16 cellular contexts compared by ENCODE assay signal in genomic region chr2:120938132-120938771, GRCh38.
DNase-seq lines count a peak whose midpoint lies in the region; ATAC-seq, FAIRE-seq and TF ChIP-seq lines count a peak whose summit lies in the region.
"Had no signal": no experiment of that assay in that cellular context is flagged by ENCODE, and none has a peak within 500 bp of the region (broad histone marks: within the 10 kb centered on the region; RNA-seq: fewer than 3 reads in every experiment).

No MANE protein-coding gene starts in this region.

- no peaks in the 10 kb centered on the region for H3K27me3 Mint-ChIP-seq in natural killer cell treated with Interleukin-12 subunit alpha and Interleukin-12 subunit beta and Interleukin-15 and Interleukin-18, amount 100 ng/mL, for 72 hours
- H3K27me3 Mint-ChIP-seq in neural progenitor cell (ENCODE audit: insufficient read depth, low read depth): peaks cover 2% of the 10 kb centered on the region
- H3K27me3 Mint-ChIP-seq: dendritic cell treated with granulocyte-macrophage colony-stimulating factor and Interleukin-4, amounts not matched to agents 40 ng/mL and 50 ng/mL, for 4 days had no signal

- H3K4me3 ChIP-seq in fibroblast of villous mesenchyme (ENCODE audit: low read depth, low read length) (peak overlapping the region; percentile 16), skeletal muscle satellite cell (ENCODE audit: low read length) (no peak overlapping the region), adrenal gland (no peak overlapping the region), neural progenitor cell (no peak overlapping the region)
- H3K4me3 ChIP-seq: BLaER1 treated with 17β-estradiol and CSF1 and Interleukin-3, amounts not matched to agents 10 nM and 100 nM; prostate gland had no signal

- H3K27ac Mint-ChIP-seq in natural killer cell treated with Interleukin-12 subunit alpha and Interleukin-12 subunit beta and Interleukin-15 and Interleukin-18, amount 100 ng/mL, for 72 hours: no peak overlapping the region
- no peak overlapping the region for H3K27ac Mint-ChIP-seq in neural progenitor cell
- H3K27ac Mint-ChIP-seq: dendritic cell treated with granulocyte-macrophage colony-stimulating factor and Interleukin-4, amounts not matched to agents 40 ng/mL and 50 ng/mL, for 4 days had no signal

- H3K4me1 ChIP-seq in skeletal muscle satellite cell (ENCODE audit: control insufficient read depth, insufficient read depth, low read length) (peaks cover 89% of the 10 kb centered on the region), adrenal gland (replicated peaks in 1 of 2) (peaks cover 17 to 24% of the 10 kb centered on the region in 2 donors), neural progenitor cell (peaks cover 10% of the 10 kb centered on the region)

- no peaks in the 10 kb centered on the region for H3K27me3 ChIP-seq in skeletal muscle satellite cell (ENCODE audit: control insufficient read depth, insufficient read depth, low read length)
- H3K27me3 ChIP-seq in adrenal gland: no peaks in the 10 kb centered on the region
- H3K27me3 ChIP-seq in neural progenitor cell: no peaks in the 10 kb centered on the region
- H3K27me3 ChIP-seq: BLaER1 treated with 17β-estradiol and CSF1 and Interleukin-3, amounts not matched to agents 10 nM and 100 nM had no signal

- H3K4me2 ChIP-seq in skeletal muscle satellite cell (ENCODE audit: low read length) (peak overlapping the region; percentile 1), neural progenitor cell (no peak overlapping the region)
- H3K4me2 ChIP-seq: BLaER1 treated with 17β-estradiol and CSF1 and Interleukin-3, amounts not matched to agents 10 nM and 100 nM had no signal

- DNase-seq in HTR-8/SVneo (ENCODE audit: insufficient read length, low spot score): no peak
- peak; percentile 95 for DNase-seq in fibroblast of villous mesenchyme (ENCODE audit: low read depth)
- DNase-seq in natural killer cell treated with Interleukin-12 subunit alpha and Interleukin-12 subunit beta and Interleukin-15 and Interleukin-18, amount 100 ng/mL, for 72 hours (ENCODE audit: low spot score): no peak
- no peak for DNase-seq in adrenal gland
- no peak for DNase-seq in DMS79 treated with DMSO at 0.1 percent for 48 hours (lab: John Stamatoyannopoulos, UW)
- no peak for DNase-seq in neural progenitor cell (ENCODE audit: low spot score)
- DNase-seq: activated CD4-positive, alpha-beta T cell treated with anti-CD3 and anti-CD28 coated beads for 4 hours; NCI-H1048; NCI-H2171 treated with DMSO at 0.1 percent for 48 hours; stimulated activated CD4-positive, alpha-beta T cell treated with anti-CD3 and anti-CD28 coated beads, Interleukin-1b, Interleukin-23, amount 100 ng/mL, for 48 hours; stimulated activated CD8-positive, alpha-beta memory T cell treated with anti-CD3 and anti-CD28 coated beads, Interleukin-4, amount 100 ng/mL, for 48 hours had no signal

- H3K27ac ChIP-seq in adrenal gland: peak overlapping the region in 2 of 5 donors; percentile 3 to 63
- H3K27ac ChIP-seq in neural progenitor cell: no peak overlapping the region
- H3K27ac ChIP-seq: BLaER1 treated with 17β-estradiol and CSF1 and Interleukin-3, amounts not matched to agents 10 nM and 100 nM; prostate gland had no signal

- no peaks in the 10 kb centered on the region for H3K36me3 Mint-ChIP-seq in natural killer cell treated with Interleukin-12 subunit alpha and Interleukin-12 subunit beta and Interleukin-15 and Interleukin-18, amount 100 ng/mL, for 72 hours
- peaks cover 16% of the 10 kb centered on the region for H3K36me3 Mint-ChIP-seq in neural progenitor cell

- no peaks in the 10 kb centered on the region for H3F3A ChIP-seq in neural progenitor cell (ENCODE audit: low read depth)

- H3K4me3 Mint-ChIP-seq in natural killer cell treated with Interleukin-12 subunit alpha and Interleukin-12 subunit beta and Interleukin-15 and Interleukin-18, amount 100 ng/mL, for 72 hours: no peak overlapping the region
- no peak overlapping the region for H3K4me3 Mint-ChIP-seq in neural progenitor cell
- H3K4me3 Mint-ChIP-seq: dendritic cell treated with granulocyte-macrophage colony-stimulating factor and Interleukin-4, amounts not matched to agents 40 ng/mL and 50 ng/mL, for 4 days had no signal

- H2AFZ ChIP-seq in neural progenitor cell (replicated peaks): no peak overlapping the region

- H4K20me1 ChIP-seq in neural progenitor cell (ENCODE audit: low read depth): peaks cover 91% of the 10 kb centered on the region
- H4K20me1 ChIP-seq: BLaER1 treated with 17β-estradiol and CSF1 and Interleukin-3, amounts not matched to agents 10 nM and 100 nM had no signal

- FAIRE-seq in HTR-8/SVneo (lab: Jason Lieb, UNC): peak; percentile 40

- H3K9ac ChIP-seq in skeletal muscle satellite cell (ENCODE audit: low read depth, low read length) (peak overlapping the region; percentile 59), neural progenitor cell (no peak overlapping the region)
- H3K9ac ChIP-seq: BLaER1 treated with 17β-estradiol and CSF1 and Interleukin-3, amounts not matched to agents 10 nM and 100 nM had no signal

- no peaks in the 10 kb centered on the region for H3K9me3 ChIP-seq in skeletal muscle satellite cell (replicated peaks; ENCODE audit: low read length)
- no peaks in the 10 kb centered on the region for H3K9me3 ChIP-seq in adrenal gland (replicated peaks in 1 of 3)
- H3K9me3 ChIP-seq in neural progenitor cell (ENCODE audit: low read depth): no peaks in the 10 kb centered on the region
- H3K9me3 ChIP-seq: BLaER1 treated with 17β-estradiol and CSF1 and Interleukin-3, amounts not matched to agents 10 nM and 100 nM; prostate gland had no signal

- H3K4me1 Mint-ChIP-seq in natural killer cell treated with Interleukin-12 subunit alpha and Interleukin-12 subunit beta and Interleukin-15 and Interleukin-18, amount 100 ng/mL, for 72 hours (ENCODE audit: low read depth in 2 of 2): no peaks in the 10 kb centered on the region
- H3K4me1 Mint-ChIP-seq in neural progenitor cell: peaks cover 79% of the 10 kb centered on the region

- 47 to 55% (median 53%) methylated on average over 9 to 10 of the region's 10 CpGs for WGBS in adrenal gland, 4 donors

- H3K36me3 ChIP-seq in skeletal muscle satellite cell (ENCODE audit: insufficient read depth, low read length) (no peaks in the 10 kb centered on the region), adrenal gland (replicated peaks in 1 of 2) (no peaks in the 10 kb centered on the region), neural progenitor cell (no peaks in the 10 kb centered on the region)
- H3K36me3 ChIP-seq: BLaER1 treated with 17β-estradiol and CSF1 and Interleukin-3, amounts not matched to agents 10 nM and 100 nM; prostate gland had no signal

- TF ChIP-seq POLR2A in adrenal gland (IDR thresholded peaks at IDR 0.05): no peak

- no peak for TF ChIP-seq CTCF in fibroblast of villous mesenchyme (IDR thresholded peaks at IDR 0.05; ENCODE audit: insufficient read depth, low read depth, low read length)
- no peak for TF ChIP-seq CTCF in adrenal gland (IDR thresholded peaks at IDR 0.05)
- no peak for TF ChIP-seq CTCF in neural progenitor cell (IDR thresholded peaks at IDR 0.05)

- H3K79me2 ChIP-seq in neural progenitor cell (ENCODE audit: low read depth): peaks cover 14% of the 10 kb centered on the region

- peak; percentile 33 for ATAC-seq in SK-N-SH treated with all-trans-retinoic acid at 6 μM for 48 hours
- no peak for ATAC-seq in natural killer cell treated with Interleukin-12 subunit alpha and Interleukin-12 subunit beta and Interleukin-15 and Interleukin-18, amount 100 ng/mL, for 72 hours

- intact Hi-C loops in adrenal gland (cut with DNase I): no loop called here

- no peaks in the 10 kb centered on the region for H3K9me3 Mint-ChIP-seq in natural killer cell treated with Interleukin-12 subunit alpha and Interleukin-12 subunit beta and Interleukin-15 and Interleukin-18, amount 100 ng/mL, for 72 hours
- H3K9me3 Mint-ChIP-seq in neural progenitor cell: no peaks in the 10 kb centered on the region
- H3K9me3 Mint-ChIP-seq: dendritic cell treated with granulocyte-macrophage colony-stimulating factor and Interleukin-4, amounts not matched to agents 40 ng/mL and 50 ng/mL, for 4 days had no signal

TF ChIP-seq in SK-N-SH treated with all-trans-retinoic acid at 6 μM for 48 hours, 23 proteins besides CTCF, POLR2A, EP300 and RAD21 (continues in another document):
- TF ChIP-seq, protein P1, sequence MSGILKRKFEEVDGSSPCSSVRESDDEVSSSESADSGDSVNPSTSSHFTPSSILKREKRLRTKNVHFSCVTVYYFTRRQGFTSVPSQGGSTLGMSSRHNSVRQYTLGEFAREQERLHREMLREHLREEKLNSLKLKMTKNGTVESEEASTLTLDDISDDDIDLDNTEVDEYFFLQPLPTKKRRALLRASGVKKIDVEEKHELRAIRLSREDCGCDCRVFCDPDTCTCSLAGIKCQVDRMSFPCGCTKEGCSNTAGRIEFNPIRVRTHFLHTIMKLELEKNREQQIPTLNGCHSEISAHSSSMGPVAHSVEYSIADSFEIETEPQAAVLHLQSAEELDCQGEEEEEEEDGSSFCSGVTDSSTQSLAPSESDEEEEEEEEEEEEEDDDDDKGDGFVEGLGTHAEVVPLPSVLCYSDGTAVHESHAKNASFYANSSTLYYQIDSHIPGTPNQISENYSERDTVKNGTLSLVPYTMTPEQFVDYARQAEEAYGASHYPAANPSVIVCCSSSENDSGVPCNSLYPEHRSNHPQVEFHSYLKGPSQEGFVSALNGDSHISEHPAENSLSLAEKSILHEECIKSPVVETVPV (CRISPR knock-in tag; IDR thresholded peaks at IDR 0.05): peak; percentile 52; the same call in 1 of the 2 replicates
- TF ChIP-seq ZNF70 (CRISPR knock-in tag; IDR thresholded peaks at IDR 0.05): no peak
- TF ChIP-seq SNAI2 (CRISPR knock-in tag; IDR thresholded peaks at IDR 0.05): peak; percentile 68; the same call in 1 of the 2 replicates
